ENCODE assay signal across 11 cellular contexts in the genomic region with DNA sequence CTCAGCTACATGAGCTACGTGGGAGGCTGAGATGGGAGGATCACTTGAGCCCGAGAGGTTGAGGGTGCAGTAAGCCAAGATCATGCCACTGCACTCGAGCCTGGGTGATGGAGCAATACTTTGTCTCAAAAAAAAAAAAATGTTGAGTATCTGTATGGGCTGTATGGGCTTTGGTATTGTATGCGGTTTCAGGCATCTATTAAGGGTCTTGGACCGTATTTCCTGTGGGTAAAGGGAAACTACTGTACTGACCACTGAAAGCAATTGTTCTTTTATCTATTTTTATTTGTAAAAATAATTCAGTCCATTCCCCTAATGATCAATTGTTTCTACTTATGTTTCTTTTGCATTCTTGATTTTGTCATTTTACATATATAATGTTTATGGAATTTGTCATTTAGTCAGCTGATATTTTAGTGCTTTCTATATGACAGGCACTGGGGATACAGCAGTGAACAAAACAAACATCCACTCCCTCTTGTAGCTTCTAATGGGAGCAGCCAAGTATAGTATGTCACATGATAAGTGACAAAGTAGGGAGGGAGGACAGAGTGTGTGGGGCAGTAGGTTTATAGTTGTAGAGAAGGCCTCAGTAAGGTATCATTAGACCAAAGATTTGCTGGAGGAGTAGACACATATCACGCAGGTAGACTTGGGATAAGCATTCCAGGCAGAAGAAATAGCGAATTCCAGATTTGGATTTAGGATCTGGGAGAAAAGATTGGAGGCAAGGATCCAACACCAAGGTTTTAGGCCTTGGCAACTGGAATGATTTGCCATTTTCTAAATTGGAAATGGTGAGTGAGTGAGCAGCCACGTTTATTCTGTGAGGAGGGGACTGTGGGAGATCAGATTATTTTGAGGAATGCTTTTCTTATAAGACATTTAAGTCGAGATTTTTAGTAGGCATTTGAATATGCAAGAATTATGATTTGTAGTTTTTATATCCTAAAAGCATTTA. TPM values are rescaled to one million over a fixed set of nuclear protein-coding genes. Genes with fewer than 3 reads are reported as not detected.
DNase-seq lines count a peak whose midpoint lies in the region; ATAC-seq and TF ChIP-seq lines count a peak whose summit lies in the region.
"Had no signal": no experiment of that assay in that cellular context is flagged by ENCODE, and none has a peak within 500 bp of the region (broad histone marks: within the 10 kb centered on the region; RNA-seq: fewer than 3 reads in every experiment).

No MANE protein-coding gene starts in this region.

- peak overlapping the region; percentile 22; the same call in 1 of the 2 replicates for H3K9ac ChIP-seq in BLaER1
- H3K9ac ChIP-seq: parathyroid adenoma had no signal

- H3K27me3 Mint-ChIP-seq in glutamatergic neuron (ENCODE audit: unreplicated experiment), result no peaks in the 10 kb centered on the region

- H3K27ac Mint-ChIP-seq in glutamatergic neuron (ENCODE audit: unreplicated experiment), result peak overlapping the region; percentile 6

- H3K9me3 Mint-ChIP-seq in glutamatergic neuron (ENCODE audit: unreplicated experiment), result peaks cover 5% of the 10 kb centered on the region

- peaks cover 5% of the 10 kb centered on the region for H3K4me1 Mint-ChIP-seq in glutamatergic neuron (ENCODE audit: low read depth, unreplicated experiment)

- peak overlapping the region; percentile 5 for H3K4me3 Mint-ChIP-seq in glutamatergic neuron (ENCODE audit: unreplicated experiment)

- peak overlapping the region; percentile 45 for H3K4me2 ChIP-seq in BLaER1
- H3K4me2 ChIP-seq: PC-9 had no signal

- TF ChIP-seq CTCF in glutamatergic neuron (IDR thresholded peaks at IDR 0.05; ENCODE audit: partially characterized antibody, unreplicated experiment), result no peak

- H4K20me1 ChIP-seq in BLaER1, result peaks cover 98% of the 10 kb centered on the region

- H3K36me3 Mint-ChIP-seq in glutamatergic neuron (ENCODE audit: unreplicated experiment), result no peaks in the 10 kb centered on the region

- no peak overlapping the region for H3K4me3 ChIP-seq in BLaER1
- H3K4me3 ChIP-seq: PC-9 had no signal

- no peak overlapping the region for H3K27ac ChIP-seq in BLaER1
- H3K27ac ChIP-seq: parathyroid adenoma, PC-9 had no signal

- H3K4me1 ChIP-seq in BLaER1, result peaks cover 30% of the 10 kb centered on the region
- H3K4me1 ChIP-seq: parathyroid adenoma had no signal

- DNase-seq in glutamatergic neuron (no peak), putamen (ENCODE audit: low spot score) (no peak), NCI-H69 (lab: John Stamatoyannopoulos, UW) (no peak), NAMALWA (ENCODE audit: low spot score) (no peak)
- no peak for DNase-seq in stimulated activated CD4-positive, alpha-beta T cell treated with anti-CD3 and anti-CD28 coated beads, Interleukin-1b, Interleukin-23, amount 100 ng/mL, for 48 hours
- DNase-seq: PC-9 had no signal

- H3K9me3 ChIP-seq in BLaER1, result no peaks in the 10 kb centered on the region

- ATAC-seq in GM19455 (IDR thresholded peaks at IDR 0.05; ENCODE audit: unreplicated experiment), result peak; percentile 71
- ATAC-seq in HG03342 (IDR thresholded peaks at IDR 0.05; ENCODE audit: unreplicated experiment), result peak; percentile 84
- ATAC-seq: HCT116 had no signal

- H3K27me3 ChIP-seq in BLaER1, result no peaks in the 10 kb centered on the region

- peaks cover 47% of the 10 kb centered on the region for H3K36me3 ChIP-seq in BLaER1

RNA-seq across cellular contexts. Expression of a gene that starts 6.0 kb away (rescaled TPM):
- total RNA-seq in glutamatergic neuron (ENCODE audit: unreplicated experiment), result 147 TPM

RNA-seq across cellular contexts. Expression of a gene that starts 9.3 kb away (rescaled TPM):
- total RNA-seq in glutamatergic neuron (ENCODE audit: unreplicated experiment), result 27.6 TPM

RNA-seq across cellular contexts. Expression of a gene that starts 37.7 kb away (rescaled TPM):
- total RNA-seq in glutamatergic neuron (ENCODE audit: unreplicated experiment), result 31.5 TPM
